In the genomic region with DNA sequence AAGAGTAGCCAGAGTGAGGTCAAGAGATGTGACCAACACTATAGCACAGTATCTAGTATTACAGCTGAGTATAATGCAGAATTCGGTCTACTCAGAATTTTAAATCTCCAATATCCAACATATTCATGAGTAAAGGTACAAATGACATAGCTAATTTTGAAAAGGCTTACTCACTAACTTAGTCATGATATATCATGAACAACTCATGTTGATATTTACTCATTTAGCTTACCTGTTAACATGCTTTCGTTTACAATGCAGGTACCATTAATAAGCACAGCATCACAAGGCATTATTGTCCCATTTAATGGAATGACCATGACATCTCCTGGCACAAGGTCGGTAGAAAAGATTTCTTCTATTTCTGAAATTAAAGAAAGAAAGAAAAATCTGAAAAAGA, we compare ENCODE assay signal across 27 cellular contexts. TPM values are rescaled to one million over a fixed set of nuclear protein-coding genes. Genes with fewer than 3 reads are reported as not detected.
"Had no signal": no experiment of that assay in that cellular context is flagged by ENCODE, and none has a peak within 500 bp of the region (broad histone marks: within the 10 kb centered on the region; RNA-seq: fewer than 3 reads in every experiment).

No MANE protein-coding gene starts in this region.

- H3K4me1 ChIP-seq: esophagus squamous epithelium, psoas muscle, sigmoid colon, tibial nerve, upper lobe of left lung had no signal

- H3K27me3 ChIP-seq: esophagus squamous epithelium, hepatocyte, ovary, sigmoid colon, tibial nerve, upper lobe of left lung had no signal

- H3K79me2 ChIP-seq: hepatocyte had no signal

- H3K4me3 ChIP-seq: coronary artery, esophagus squamous epithelium, hepatocyte, lung, ovary, psoas muscle, sigmoid colon, thoracic aorta, tibial nerve, upper lobe of left lung had no signal

- H3K27ac ChIP-seq: coronary artery, esophagus squamous epithelium, hepatocyte, ovary, psoas muscle, sigmoid colon, thoracic aorta, tibial nerve, upper lobe of left lung had no signal

- H2AFZ ChIP-seq: hepatocyte had no signal

- DNase-seq: dermis blood vessel endothelial cell; effector memory CD4-positive, alpha-beta T cell; erythroblast; esophagus squamous epithelium; head of caudate nucleus; kidney; natural killer cell; occipital lobe; ovary; posterior cingulate gyrus; psoas muscle; right cardiac atrium; sigmoid colon; stimulated activated CD4-positive, alpha-beta T cell treated with anti-CD3 and anti-CD28 coated beads, Interleukin-2, amount 100 ng/mL, for 24 hours; stimulated activated CD4-positive, alpha-beta T cell treated with anti-CD3 and anti-CD28 coated beads, Interleukin-4, amount 100 ng/mL, for 24 hours; stimulated activated naive B cell treated with anti-CD40 and anti-IgM and Interleukin-4, amounts not matched to agents 10 μg/mL and 1 μg/mL and 100 μg/mL, for 72 hours; upper lobe of left lung had no signal

- ATAC-seq: left lobe of liver, natural killer cell, psoas muscle, right cardiac atrium had no signal

- H3K36me3 ChIP-seq: ovary had no signal

- H3K9me3 ChIP-seq: esophagus squamous epithelium, ovary, psoas muscle, sigmoid colon, thoracic aorta, tibial nerve, upper lobe of left lung had no signal

- FAIRE-seq: endothelial cell of umbilical vein, frontal cortex, kidney, urothelium cell line had no signal

- H3K4me2 ChIP-seq: hepatocyte had no signal

RNA-seq across cellular contexts. Expression of gene GP5, which starts 50.8 kb away (rescaled TPM):
- total RNA-seq: frontal cortex, glomerular endothelial cell, occipital lobe, psoas muscle, right cardiac atrium, tibial nerve had no signal
- polyA plus RNA-seq: hepatocyte had no signal
